ENCODE assay signal across 34 cellular contexts in genomic region chr12:88623777-88624548, GRCh38. TPM values are rescaled to one million over a fixed set of nuclear protein-coding genes. Genes with fewer than 3 reads are reported as not detected.
DNase-seq lines count a peak whose midpoint lies in the region; ATAC-seq and TF ChIP-seq lines count a peak whose summit lies in the region.
"Had no signal": no experiment of that assay in that cellular context is flagged by ENCODE, and none has a peak within 500 bp of the region (broad histone marks: within the 10 kb centered on the region; RNA-seq: fewer than 3 reads in every experiment).

No MANE protein-coding gene starts in this region.

- H3K4me3 ChIP-seq in psoas muscle, result no peak overlapping the region
- H3K4me3 ChIP-seq: BLaER1 treated with 17β-estradiol and CSF1 and Interleukin-3, amounts not matched to agents 10 nM and 100 nM; coronary artery; HAP-1 had no signal

- TF ChIP-seq CTCF in mesothelial cell of epicardium (IDR thresholded peaks at IDR 0.05; ENCODE audit: unreplicated experiment) (no peak), psoas muscle (IDR thresholded peaks at IDR 0.05) (no peak)

- ATAC-seq in GM18508 (IDR thresholded peaks at IDR 0.05; ENCODE audit: insufficient read depth, unreplicated experiment), result peak; percentile 62
- peak; percentile 54 for ATAC-seq in HG02610 (IDR thresholded peaks at IDR 0.05; ENCODE audit: unreplicated experiment)
- no peak for ATAC-seq in HG02970 (IDR thresholded peaks at IDR 0.05; ENCODE audit: low FRiP score, unreplicated experiment)
- no peak for ATAC-seq in GM21619 (IDR thresholded peaks at IDR 0.05; ENCODE audit: unreplicated experiment)
- ATAC-seq in psoas muscle, result no peak
- ATAC-seq: activated CD8-positive, alpha-beta T cell treated with anti-CD3 and anti-CD28 coated beads for 36 hours; activated T-helper 17 cell treated with anti-CD3 and anti-CD28 coated beads, Interleukin-2, amount 50 U/mL, for 72 hours; effector memory CD8-positive, alpha-beta T cell; HepG2; PC-3; stimulated activated naive B cell treated with anti-CD40 and anti-IgM and Interleukin-4, amounts not matched to agents 10 μg/mL and 1 μg/mL and 100 μg/mL, for 72 hours; T-helper 17 cell had no signal

- no peak overlapping the region for H3K4me3 Mint-ChIP-seq in mesothelial cell of epicardium
- H3K4me3 Mint-ChIP-seq: activated CD8-positive, alpha-beta T cell treated with anti-CD3 and anti-CD28 coated beads for 36 hours; activated naive CD4-positive, alpha-beta T cell treated with anti-CD3 and anti-CD28 coated beads, Interleukin-2, amount 50 U/mL, for 24 hours; activated T-helper 17 cell treated with anti-CD3 and anti-CD28 coated beads, Interleukin-2, amount 50 U/mL, for 72 hours; effector memory CD8-positive, alpha-beta T cell; immature natural killer cell; memory B cell; stimulated activated naive B cell treated with anti-CD40 and anti-IgM and Interleukin-4, amounts not matched to agents 10 μg/mL and 1 μg/mL and 100 μg/mL, for 72 hours; T-helper 17 cell had no signal

- peak; percentile 13 for DNase-seq in amniotic epithelial cell (ENCODE audit: low read depth)
- DNase-seq in mesothelial cell of epicardium (ENCODE audit: low spot score in 2 of 2, unreplicated experiment in 2 of 2), result no peak
- DNase-seq in psoas muscle, result no peak
- no peak for DNase-seq in NCI-H146 (lab: John Stamatoyannopoulos, UW)
- DNase-seq: activated CD4-positive, alpha-beta T cell treated with anti-CD3 and anti-CD28 coated beads for 1 hour; activated CD8-positive, alpha-beta T cell treated with anti-CD3 and anti-CD28 coated beads for 36 hours; Caco-2; DND-41; effector memory CD8-positive, alpha-beta T cell; immature natural killer cell; Kasumi-1; NCI-H1048; NCI-H187 treated with DMSO at 0.1 percent for 48 hours; NCI-H524; NK-92 treated with Interleukin-12 subunit alpha and Interleukin-12 subunit beta, amount 100 ng/mL, for 24 hours; SK-N-SH; stimulated activated CD4-positive, alpha-beta T cell treated with anti-CD3 and anti-CD28 coated beads, Interleukin-4, amount 100 ng/mL, for 4 hours; stimulated activated naive B cell treated with anti-CD40 and anti-IgM and Interleukin-4, amounts not matched to agents 10 μg/mL and 1 μg/mL and 100 μg/mL, for 72 hours; T-helper 17 cell had no signal

- peak overlapping the region; percentile 7 for H3K27ac Mint-ChIP-seq in mesothelial cell of epicardium
- H3K27ac Mint-ChIP-seq: activated CD8-positive, alpha-beta T cell treated with anti-CD3 and anti-CD28 coated beads for 36 hours; activated naive CD4-positive, alpha-beta T cell treated with anti-CD3 and anti-CD28 coated beads, Interleukin-2, amount 50 U/mL, for 24 hours; activated T-helper 17 cell treated with anti-CD3 and anti-CD28 coated beads, Interleukin-2, amount 50 U/mL, for 72 hours; effector memory CD8-positive, alpha-beta T cell; immature natural killer cell; memory B cell; progenitor cell of endocrine pancreas; stimulated activated naive B cell treated with anti-CD40 and anti-IgM and Interleukin-4, amounts not matched to agents 10 μg/mL and 1 μg/mL and 100 μg/mL, for 72 hours; T-helper 17 cell had no signal

- H3K4me1 Mint-ChIP-seq in mesothelial cell of epicardium, result peaks cover 28% of the 10 kb centered on the region
- H3K4me1 Mint-ChIP-seq: activated naive CD4-positive, alpha-beta T cell treated with anti-CD3 and anti-CD28 coated beads, Interleukin-2, amount 50 U/mL, for 24 hours; activated T-helper 17 cell treated with anti-CD3 and anti-CD28 coated beads, Interleukin-2, amount 50 U/mL, for 72 hours; immature natural killer cell; memory B cell; stimulated activated naive B cell treated with anti-CD40 and anti-IgM and Interleukin-4, amounts not matched to agents 10 μg/mL and 1 μg/mL and 100 μg/mL, for 72 hours; T-helper 17 cell had no signal

- no peaks in the 10 kb centered on the region for H3K36me3 ChIP-seq in psoas muscle (ENCODE audit: insufficient read depth in 1 of 2, low read depth in 1 of 2)
- H3K36me3 ChIP-seq: BLaER1 treated with 17β-estradiol and CSF1 and Interleukin-3, amounts not matched to agents 10 nM and 100 nM; HAP-1; neutrophil had no signal

- peaks cover 14% of the 10 kb centered on the region for H3K9me3 Mint-ChIP-seq in mesothelial cell of epicardium
- H3K9me3 Mint-ChIP-seq: activated CD8-positive, alpha-beta T cell treated with anti-CD3 and anti-CD28 coated beads for 36 hours; activated naive CD4-positive, alpha-beta T cell treated with anti-CD3 and anti-CD28 coated beads, Interleukin-2, amount 50 U/mL, for 24 hours; activated T-helper 17 cell treated with anti-CD3 and anti-CD28 coated beads, Interleukin-2, amount 50 U/mL, for 72 hours; memory B cell; stimulated activated naive B cell treated with anti-CD40 and anti-IgM and Interleukin-4, amounts not matched to agents 10 μg/mL and 1 μg/mL and 100 μg/mL, for 72 hours had no signal

- H3K4me1 ChIP-seq in psoas muscle, result no peaks in the 10 kb centered on the region
- H3K4me1 ChIP-seq: Caco-2 had no signal

- H3K9me3 ChIP-seq in psoas muscle, result no peaks in the 10 kb centered on the region
- H3K9me3 ChIP-seq: Caco-2, HAP-1, neutrophil, SK-N-SH had no signal

- H3K36me3 Mint-ChIP-seq in mesothelial cell of epicardium, result no peaks in the 10 kb centered on the region
- H3K36me3 Mint-ChIP-seq: activated naive CD4-positive, alpha-beta T cell treated with anti-CD3 and anti-CD28 coated beads, Interleukin-2, amount 50 U/mL, for 24 hours; immature natural killer cell; memory B cell; stimulated activated naive B cell treated with anti-CD40 and anti-IgM and Interleukin-4, amounts not matched to agents 10 μg/mL and 1 μg/mL and 100 μg/mL, for 72 hours had no signal

- no peaks in the 10 kb centered on the region for H3K27me3 Mint-ChIP-seq in mesothelial cell of epicardium (ENCODE audit: low read depth)
- H3K27me3 Mint-ChIP-seq: activated CD8-positive, alpha-beta T cell treated with anti-CD3 and anti-CD28 coated beads for 36 hours; activated naive CD4-positive, alpha-beta T cell treated with anti-CD3 and anti-CD28 coated beads, Interleukin-2, amount 50 U/mL, for 24 hours; activated T-helper 17 cell treated with anti-CD3 and anti-CD28 coated beads, Interleukin-2, amount 50 U/mL, for 72 hours; effector memory CD8-positive, alpha-beta T cell; memory B cell; progenitor cell of endocrine pancreas; stimulated activated naive B cell treated with anti-CD40 and anti-IgM and Interleukin-4, amounts not matched to agents 10 μg/mL and 1 μg/mL and 100 μg/mL, for 72 hours; T-helper 17 cell had no signal

- intact Hi-C loops in psoas muscle (cut with DNase I), result no loop called here

- no peaks in the 10 kb centered on the region for H3K27me3 ChIP-seq in psoas muscle (ENCODE audit: insufficient read depth in 3 of 3, low read length in 2 of 3)
- H3K27me3 ChIP-seq: BLaER1 treated with 17β-estradiol and CSF1 and Interleukin-3, amounts not matched to agents 10 nM and 100 nM; neutrophil had no signal

- WGBS in psoas muscle, 3 donors, result 70 to 74% (median 74%) methylated on average over 3 of the region's 3 CpGs

- no peak overlapping the region for H3K27ac ChIP-seq in psoas muscle
- H3K27ac ChIP-seq: BLaER1 treated with 17β-estradiol and CSF1 and Interleukin-3, amounts not matched to agents 10 nM and 100 nM; coronary artery; HL-60; neutrophil had no signal

RNA-seq across cellular contexts. Expression of gene KITLG, which starts 43.7 kb away (rescaled TPM):
- total RNA-seq in mesothelial cell of epicardium (13.0 to 14.4 TPM (median 13.9 TPM) in 3 replicates), psoas muscle (10 to 100 TPM in 1 of 4 donors, 1 to 10 TPM in 3; 4.1 to 11.5 (median 8.1) TPM)
- polyA plus RNA-seq in psoas muscle, result 1 to 10 TPM; 1.5 to 3.1 (median 1.6) TPM
- total RNA-seq: activated CD8-positive, alpha-beta T cell treated with anti-CD3 and anti-CD28 coated beads for 36 hours had no signal
- polyA plus RNA-seq: immature natural killer cell had no signal

Comparison
In these comparisons a context has a peak if more than half of its experiments do, and no peak if none do; other contexts are left out.
1. ATAC-seq: peak in GM18508 (single experiment) and HG02610 (single experiment); none in HG02970 (single experiment), GM21619 (single experiment) and psoas muscle (0 of 4).